Comparison of ENCODE assay signal across 22 cellular contexts in the genomic region with DNA sequence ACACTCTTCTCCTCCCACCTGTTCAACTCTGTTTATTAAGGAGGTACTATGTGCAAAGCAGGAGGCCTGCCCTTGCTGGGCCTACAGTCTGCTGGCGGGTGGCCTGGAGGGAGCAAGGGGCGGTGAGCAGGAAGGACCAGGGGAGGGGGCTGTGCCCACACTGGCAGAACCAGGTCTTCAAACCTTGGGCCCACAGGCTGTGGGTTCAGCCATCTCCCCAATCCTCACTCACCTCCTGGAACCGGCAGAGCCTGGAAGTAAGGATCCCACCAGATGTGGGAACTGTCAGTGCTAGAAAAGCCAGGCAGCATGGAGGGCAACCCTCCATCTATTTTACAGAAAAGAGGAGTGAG. TPM values are rescaled to one million over a fixed set of nuclear protein-coding genes. Genes with fewer than 3 reads are reported as not detected.
A peak's percentile ranks its signal among the peaks of the same experiment; 100 is the strongest.
DNase-seq lines count a peak whose midpoint lies in the region; ATAC-seq and TF ChIP-seq lines count a peak whose summit lies in the region.
"Had no signal": no experiment of that assay in that cellular context is flagged by ENCODE, and none has a peak within 500 bp of the region (broad histone marks: within the 10 kb centered on the region; RNA-seq: fewer than 3 reads in every experiment).

No MANE protein-coding gene starts in this region.

- no peak for TF ChIP-seq POLR2A in sigmoid colon (IDR thresholded peaks at IDR 0.05)

- no peak overlapping the region for H3K4me3 ChIP-seq in sigmoid colon
- H3K4me3 ChIP-seq: HAP-1, MG63, PC-9 had no signal

- no peaks in the 10 kb centered on the region for H3K9me3 Mint-ChIP-seq in activated naive CD4-positive, alpha-beta T cell treated with anti-CD3 and anti-CD28 coated beads, Interleukin-2, amount 50 U/mL, for 24 hours
- no peaks in the 10 kb centered on the region for H3K9me3 Mint-ChIP-seq in stimulated activated naive CD8-positive, alpha-beta T cell treated with anti-CD3 and anti-CD28 coated beads, Interleukin-15, Interleukin-2, amounts not matched to agents 100 ng/mL and 50 ng/mL, for 24 hours

- 83 to 90% methylated on average over 3 of the region's 3 CpGs for WGBS in sigmoid colon, 2 donors

- no peak for TF ChIP-seq EP300 in sigmoid colon (IDR thresholded peaks at IDR 0.05)

- no peaks in the 10 kb centered on the region for H3K27me3 Mint-ChIP-seq in activated naive CD4-positive, alpha-beta T cell treated with anti-CD3 and anti-CD28 coated beads, Interleukin-2, amount 50 U/mL, for 24 hours
- H3K27me3 Mint-ChIP-seq in stimulated activated naive CD8-positive, alpha-beta T cell treated with anti-CD3 and anti-CD28 coated beads, Interleukin-15, Interleukin-2, amounts not matched to agents 100 ng/mL and 50 ng/mL, for 24 hours = no peaks in the 10 kb centered on the region

- H3K27me3 ChIP-seq in sigmoid colon = peaks cover 0 to 11% (median 0%) of the 10 kb centered on the region in 3 donors
- H3K27me3 ChIP-seq: MG63 had no signal

- peak overlapping the region; percentile 36 for H3K27ac Mint-ChIP-seq in activated naive CD4-positive, alpha-beta T cell treated with anti-CD3 and anti-CD28 coated beads, Interleukin-2, amount 50 U/mL, for 24 hours
- H3K27ac Mint-ChIP-seq in stimulated activated naive CD8-positive, alpha-beta T cell treated with anti-CD3 and anti-CD28 coated beads, Interleukin-15, Interleukin-2, amounts not matched to agents 100 ng/mL and 50 ng/mL, for 24 hours = peak overlapping the region; percentile 4
- H3K27ac Mint-ChIP-seq: B cell had no signal

- no peaks in the 10 kb centered on the region for H3K9me3 ChIP-seq in sigmoid colon
- H3K9me3 ChIP-seq: HAP-1, MG63 had no signal

- H3K36me3 ChIP-seq in sigmoid colon = no peaks in the 10 kb centered on the region
- H3K36me3 ChIP-seq: HAP-1, MG63 had no signal

- no peak overlapping the region for H3K27ac ChIP-seq in sigmoid colon
- H3K27ac ChIP-seq: 22Rv1, PC-9, RWPE1 had no signal

- no peaks in the 10 kb centered on the region for H3K36me3 Mint-ChIP-seq in activated naive CD4-positive, alpha-beta T cell treated with anti-CD3 and anti-CD28 coated beads, Interleukin-2, amount 50 U/mL, for 24 hours
- H3K36me3 Mint-ChIP-seq in stimulated activated naive CD8-positive, alpha-beta T cell treated with anti-CD3 and anti-CD28 coated beads, Interleukin-15, Interleukin-2, amounts not matched to agents 100 ng/mL and 50 ng/mL, for 24 hours (ENCODE audit: low read depth) = no peaks in the 10 kb centered on the region

- no peak for DNase-seq in activated naive CD4-positive, alpha-beta T cell treated with anti-CD3 and anti-CD28 coated beads, Interleukin-2, amount 50 U/mL, for 16 hours
- no peak for DNase-seq in stimulated activated naive CD8-positive, alpha-beta T cell treated with anti-CD3 and anti-CD28 coated beads, Interleukin-15, Interleukin-2, amounts not matched to agents 100 U/mL and 50 U/mL, for 24 hours
- DNase-seq in sigmoid colon (peak; percentile 55), glomerular visceral epithelial cell (ENCODE audit: extremely low spot score) (no peak), SW480 (ENCODE audit: low spot score) (no peak)
- DNase-seq: COR-L47, DMS 273 treated with DMSO at 0.1 percent for 48 hours, DND-41, Kasumi-1, MG63, NCI-H1048, NCI-H1436, NCI-H1930, NCI-H526, PC-9 had no signal

- H3K4me1 ChIP-seq in sigmoid colon = no peaks in the 10 kb centered on the region
- H3K4me1 ChIP-seq: HAP-1 had no signal

- no peak for ATAC-seq in stimulated activated naive CD8-positive, alpha-beta T cell treated with anti-CD3 and anti-CD28 coated beads, Interleukin-15, Interleukin-2, amounts not matched to agents 100 U/mL and 50 U/mL, for 24 hours
- ATAC-seq in HG03442 (IDR thresholded peaks at IDR 0.05; ENCODE audit: unreplicated experiment) = no peak

- intact Hi-C loops in sigmoid colon (cut with DNase I) = no loop called here

- no peak overlapping the region for H3K4me3 Mint-ChIP-seq in activated naive CD4-positive, alpha-beta T cell treated with anti-CD3 and anti-CD28 coated beads, Interleukin-2, amount 50 U/mL, for 24 hours
- H3K4me3 Mint-ChIP-seq in stimulated activated naive CD8-positive, alpha-beta T cell treated with anti-CD3 and anti-CD28 coated beads, Interleukin-15, Interleukin-2, amounts not matched to agents 100 ng/mL and 50 ng/mL, for 24 hours = no peak overlapping the region
- H3K4me3 Mint-ChIP-seq: B cell had no signal

- TF ChIP-seq CTCF in sigmoid colon (IDR thresholded peaks at IDR 0.05) = no peak

- no peaks in the 10 kb centered on the region for H3K4me1 Mint-ChIP-seq in activated naive CD4-positive, alpha-beta T cell treated with anti-CD3 and anti-CD28 coated beads, Interleukin-2, amount 50 U/mL, for 24 hours
- H3K4me1 Mint-ChIP-seq in stimulated activated naive CD8-positive, alpha-beta T cell treated with anti-CD3 and anti-CD28 coated beads, Interleukin-15, Interleukin-2, amounts not matched to agents 100 ng/mL and 50 ng/mL, for 24 hours (ENCODE audit: low read depth) = peaks cover 10% of the 10 kb centered on the region
- H3K4me1 Mint-ChIP-seq: B cell had no signal

RNA-seq across cellular contexts. Expression of a gene that starts 50.8 kb away (rescaled TPM):
- 1 to 10 TPM in 3 of 4 donors, under 1 TPM in 1; 0.83 to 3.2 (median 1.9) TPM for total RNA-seq in sigmoid colon
- 1 to 10 TPM in 1 of 3 donors, under 1 TPM in 1, not detected in 1; 0.23 to 1.2 TPM for polyA plus RNA-seq in sigmoid colon
- total RNA-seq: B cell had no signal
